ENCODE assay signal across 12 cellular contexts in genomic region chr9:32877103-32877502, GRCh38.
"Had no signal": no experiment of that assay in that cellular context is flagged by ENCODE, and none has a peak within 500 bp of the region (broad histone marks: within the 10 kb centered on the region; RNA-seq: fewer than 3 reads in every experiment).

No MANE protein-coding gene starts in this region.

- DNase-seq: activated B cell treated with CpG ODN at 0.5 μM for 24 hours; activated CD4-positive, alpha-beta T cell treated with anti-CD3 and anti-CD28 coated beads, Interleukin-2, amount 50 U/mL, for 1 hour; amygdala; esophagus squamous epithelium; foreskin fibroblast; kidney; pancreas; retina; small intestine; thyroid gland had no signal

- H3K4me1 Mint-ChIP-seq: neural progenitor cell had no signal

- H3K36me3 ChIP-seq: esophagus squamous epithelium, neural progenitor cell, pancreas, thyroid gland had no signal

- H3K4me3 Mint-ChIP-seq: activated B cell treated with CpG ODN at 0.5 μM for 24 hours, neural progenitor cell had no signal

- H3K4me3 ChIP-seq: esophagus squamous epithelium, neural progenitor cell, pancreas, thyroid gland had no signal

- ATAC-seq: activated naive CD4-positive, alpha-beta T cell treated with anti-CD3 and anti-CD28 coated beads, Interleukin-2, amount 50 U/mL, for 72 hours; pancreas had no signal

- H3K36me3 Mint-ChIP-seq: activated naive CD4-positive, alpha-beta T cell treated with anti-CD3 and anti-CD28 coated beads, Interleukin-2, amount 50 U/mL, for 72 hours; neural progenitor cell had no signal

- H3K9me3 Mint-ChIP-seq: activated B cell treated with CpG ODN at 0.5 μM for 24 hours; activated naive CD4-positive, alpha-beta T cell treated with anti-CD3 and anti-CD28 coated beads, Interleukin-2, amount 50 U/mL, for 72 hours; neural progenitor cell had no signal

- H3K4me1 ChIP-seq: esophagus squamous epithelium, neural progenitor cell, pancreas had no signal

- H3K27ac Mint-ChIP-seq: activated B cell treated with CpG ODN at 0.5 μM for 24 hours; activated naive CD4-positive, alpha-beta T cell treated with anti-CD3 and anti-CD28 coated beads, Interleukin-2, amount 50 U/mL, for 72 hours; neural progenitor cell had no signal

- H3K27me3 ChIP-seq: esophagus squamous epithelium, neural progenitor cell, pancreas, thyroid gland had no signal

- H3K27ac ChIP-seq: esophagus squamous epithelium, neural progenitor cell, pancreas, thyroid gland had no signal

- H3K9me3 ChIP-seq: esophagus squamous epithelium, pancreas, thyroid gland had no signal

- H3K9ac ChIP-seq: neural progenitor cell had no signal
